Comparison of ENCODE assay signal across 7 cellular contexts in the genomic region with DNA sequence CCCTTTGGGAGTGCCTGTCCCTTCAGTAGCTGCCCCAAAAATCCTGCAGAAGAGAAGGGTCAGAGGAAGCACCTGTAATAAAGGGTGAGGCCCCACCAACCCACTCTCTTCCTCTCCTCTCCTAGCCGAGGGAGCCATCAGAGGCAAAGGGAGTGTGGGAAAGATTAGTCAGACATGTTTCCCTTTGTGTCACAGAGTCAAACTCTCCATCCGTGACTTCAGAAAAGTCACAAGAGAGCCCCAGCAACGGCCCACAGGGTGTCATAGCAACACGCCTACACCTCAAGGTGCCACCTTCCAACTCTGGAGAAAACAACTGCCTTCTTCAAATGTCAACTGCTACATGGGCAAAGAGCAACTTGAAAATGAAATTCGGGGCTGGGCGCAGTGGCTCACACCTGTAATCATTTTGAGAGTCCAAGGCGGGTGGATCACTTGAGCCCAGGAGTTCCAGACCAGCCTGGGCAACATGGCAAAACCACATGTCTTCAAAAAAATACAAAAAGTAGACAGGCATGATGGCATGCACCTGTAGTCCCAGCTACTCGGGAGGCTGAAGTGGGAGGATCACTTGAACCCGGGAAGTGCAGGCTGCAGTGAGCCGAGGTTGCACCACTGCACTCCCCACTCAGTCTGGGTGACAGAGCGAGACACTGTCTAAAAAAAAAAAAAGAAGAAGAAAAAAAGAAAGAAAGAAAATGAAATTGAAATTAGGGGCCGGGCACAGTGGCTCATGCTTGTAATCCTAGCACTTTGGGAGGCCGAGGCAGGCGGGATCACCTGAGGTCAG. TPM values are rescaled to one million over a fixed set of nuclear protein-coding genes. Genes with fewer than 3 reads are reported as not detected.
DNase-seq lines count a peak whose midpoint lies in the region; ATAC-seq and TF ChIP-seq lines count a peak whose summit lies in the region.

No MANE protein-coding gene starts in this region.

- H2AFZ ChIP-seq in PC-3 (ENCODE audit: low read length) = no peak overlapping the region

- H3K4me3 ChIP-seq in skin epidermis (no peak overlapping the region), PC-3 (ENCODE audit: low read length) (no peak overlapping the region)

- TF ChIP-seq CTCF in GM20000 (IDR thresholded peaks at IDR 0.05; ENCODE audit: extremely low read depth, missing control alignments) (no peak), PC-3 (conservative IDR thresholded peaks at IDR 0.05; ENCODE audit: low read depth, low read length) (no peak)

- CTCF ChIA-PET in PC-3 (lab: Charles Lee) = no interaction called here

- intact Hi-C loops in PC-3 (cut with micrococcal nuclease) = no loop called here

- H3K4me2 ChIP-seq in PC-3 (ENCODE audit: low read length) = no peak overlapping the region

- no peaks in the 10 kb centered on the region for H4K20me1 ChIP-seq in PC-3 (ENCODE audit: low read length)

- POLR2A ChIA-PET in PC-3 (lab: Charles Lee; ENCODE audit: unreplicated experiment) = no interaction called here

- no peaks in the 10 kb centered on the region for H3K79me2 ChIP-seq in PC-3 (ENCODE audit: low read length)

- no peaks in the 10 kb centered on the region for H3K9me3 ChIP-seq in PC-3 (ENCODE audit: low read length)

- H3K27me3 ChIP-seq in PC-3 (ENCODE audit: low read length) = no peaks in the 10 kb centered on the region

- H3K36me3 ChIP-seq in PC-3 (ENCODE audit: low read depth, low read length) = no peaks in the 10 kb centered on the region

- BruUV-seq in PC-3 (replicated peaks; lab: Mats Ljungman, UMichigan) = no TSS peak

- no peak overlapping the region for H3K9ac ChIP-seq in PC-3 (ENCODE audit: low read length)

- H3K27ac ChIP-seq in skin epidermis = peak overlapping the region in 15 of 21 experiments; percentile 5 to 87 (median 49)
- H3K27ac ChIP-seq in PC-3 (ENCODE audit: low read length) = no peak overlapping the region

- peaks cover 8% of the 10 kb centered on the region for H3F3A ChIP-seq in PC-3 (ENCODE audit: low read length, unreplicated experiment)

- ATAC-seq in HG03565 (IDR thresholded peaks at IDR 0.05; ENCODE audit: unreplicated experiment) (peak; percentile 49), PC-3 (no peak)

- peak; percentile 74 for DNase-seq in GM20000 (ENCODE audit: low spot score)
- peak; percentile 95 to 96 for DNase-seq in activated T-cell treated with anti-CD3 and anti-CD28 coated beads, Interleukin-2, amount 50 U/mL, for 48 hours
- no peak for DNase-seq in DMS79 treated with DMSO at 0.1 percent for 48 hours (lab: John Stamatoyannopoulos, UW)
- no peak for DNase-seq in NCI-H2171 treated with DMSO at 0.1 percent for 48 hours (lab: John Stamatoyannopoulos, UW)
- DNase-seq in PC-3 = no peak

- H3K4me1 ChIP-seq in PC-3 (ENCODE audit: insufficient read depth, low read length) = peaks cover 19% of the 10 kb centered on the region

- H3K9me2 ChIP-seq in PC-3 (replicated peaks; ENCODE audit: low read length) = no peaks in the 10 kb centered on the region

RNA-seq across cellular contexts. Expression of a gene that starts 17.7 kb away (rescaled TPM):
- not detected in 2 replicates for total RNA-seq in PC-3 (2014; rRNA removed)

RNA-seq across cellular contexts. Expression of a gene that starts 24.8 kb away (rescaled TPM):
- total RNA-seq in PC-3 (2014; rRNA removed) = 0.47 and 1.8 TPM in 2 replicates

RNA-seq across cellular contexts. Expression of a gene that starts 43.1 kb away (rescaled TPM):
- total RNA-seq in PC-3 (2014; rRNA removed) = 160 and 163 TPM in 2 replicates

RNA-seq across cellular contexts. Expression of a gene that starts 43.4 kb away (rescaled TPM):
- total RNA-seq in PC-3 (2014; rRNA removed) = 9.3 and 13.9 TPM in 2 replicates

RNA-seq across cellular contexts. Expression of a gene that starts 51.7 kb away (rescaled TPM):
- 2.3 and 2.9 TPM in 2 replicates for total RNA-seq in PC-3 (2014; rRNA removed)

Comparison
In these comparisons a context has a peak if more than half of its experiments do, and no peak if none do; other contexts are left out.
1. DNase-seq: peak in GM20000 (single experiment) and activated T-cell treated with anti-CD3 and anti-CD28 coated beads, Interleukin-2, amount 50 U/mL, for 48 hours (2 of 2); none in DMS79 treated with DMSO at 0.1 percent for 48 hours (single experiment), NCI-H2171 treated with DMSO at 0.1 percent for 48 hours (single experiment) and PC-3 (single experiment).